In genomic region chr3:184248454-184249411, GRCh38 we compare ENCODE assay signal across 8 cellular contexts. TPM values are rescaled to one million over a fixed set of nuclear protein-coding genes. Genes with fewer than 3 reads are reported as not detected.
DNase-seq lines count a peak whose midpoint lies in the region; ATAC-seq and TF ChIP-seq lines count a peak whose summit lies in the region.

TSS of gene ALG3 (minus strand) at chr3:184248962. CDS start at chr3:184248940, 22 bp downstream.

- TF ChIP-seq CTCF in HFF-Myc (IDR thresholded peaks at IDR 0.05; ENCODE audit: low read depth, low read length, missing control alignments): no peak
- no peak for TF ChIP-seq CTCF in psoas muscle (IDR thresholded peaks at IDR 0.05)

- peaks cover 15% of the 10 kb centered on the region for H3K4me1 ChIP-seq in psoas muscle

- ATAC-seq in left ventricle myocardium superior (peak; percentile 85), psoas muscle (peak; percentile 78 to 85 (median 80))

- H3K36me3 ChIP-seq in psoas muscle (ENCODE audit: insufficient read depth in 1 of 2, low read depth in 1 of 2): peaks cover 6 to 21% of the 10 kb centered on the region in 2 donors

- peak within 1 kb of the TSS; percentile 90 for H3K27ac ChIP-seq in psoas muscle

- DNase-seq in GM04504 (ENCODE audit: low read depth): peak; percentile 68
- DNase-seq in HFF-Myc (ENCODE audit: extremely low read depth, low read depth): no peak
- DNase-seq in NCI-H1105 (lab: John Stamatoyannopoulos, UW): peak; percentile 92
- peak; percentile 68 to 91 (median 81) for DNase-seq in T-helper 2 cell
- peak in 52 of 56 donors; percentile 24 to 84 (median 65) for DNase-seq in amygdala (lab: John Stamatoyannopoulos, UW)
- peak; percentile 87 for DNase-seq in left ventricle myocardium superior
- peak; percentile 87 to 92 for DNase-seq in psoas muscle
- peak; percentile 89 for DNase-seq in ureter (ENCODE audit: low spot score)

- H3K9me3 ChIP-seq in psoas muscle: no peaks in the 10 kb centered on the region

- H3K4me3 ChIP-seq in HFF-Myc (replicated peaks; ENCODE audit: low read depth, low read length) (peak within 1 kb of the TSS; percentile 99), psoas muscle (peak within 1 kb of the TSS; percentile 79)

- H3K27me3 ChIP-seq in psoas muscle (ENCODE audit: insufficient read depth in 3 of 3, low read length in 2 of 3): no peaks in the 10 kb centered on the region

- WGBS in psoas muscle, 3 donors: 0 to 1% (median 1%) methylated on average over 46 to 49 of the region's 49 CpGs

- intact Hi-C loops in left ventricle myocardium superior (cut with micrococcal nuclease) (no loop called here), psoas muscle (cut with DNase I) (loop anchor here (2.0 to 10.0 kb wide), 3 partner anchors 62 to 94 kb away; partner anchors contain the start of genes ABCF3 (in 2 of the 2) and DVL3 (in 2 of the 2))

RNA-seq across cellular contexts. Expression of gene ALG3, which starts in this region (rescaled TPM):
- total RNA-seq in left ventricle myocardium superior (18.5 TPM), psoas muscle (10 to 100 TPM; 15.8 to 36.7 (median 28.8) TPM), ureter (46.2 TPM)
- polyA plus RNA-seq in psoas muscle: 10 to 100 TPM; 37.5 to 93.7 (median 38.3) TPM
